Comparison of ENCODE assay signal across 20 cellular contexts in the genomic region with DNA sequence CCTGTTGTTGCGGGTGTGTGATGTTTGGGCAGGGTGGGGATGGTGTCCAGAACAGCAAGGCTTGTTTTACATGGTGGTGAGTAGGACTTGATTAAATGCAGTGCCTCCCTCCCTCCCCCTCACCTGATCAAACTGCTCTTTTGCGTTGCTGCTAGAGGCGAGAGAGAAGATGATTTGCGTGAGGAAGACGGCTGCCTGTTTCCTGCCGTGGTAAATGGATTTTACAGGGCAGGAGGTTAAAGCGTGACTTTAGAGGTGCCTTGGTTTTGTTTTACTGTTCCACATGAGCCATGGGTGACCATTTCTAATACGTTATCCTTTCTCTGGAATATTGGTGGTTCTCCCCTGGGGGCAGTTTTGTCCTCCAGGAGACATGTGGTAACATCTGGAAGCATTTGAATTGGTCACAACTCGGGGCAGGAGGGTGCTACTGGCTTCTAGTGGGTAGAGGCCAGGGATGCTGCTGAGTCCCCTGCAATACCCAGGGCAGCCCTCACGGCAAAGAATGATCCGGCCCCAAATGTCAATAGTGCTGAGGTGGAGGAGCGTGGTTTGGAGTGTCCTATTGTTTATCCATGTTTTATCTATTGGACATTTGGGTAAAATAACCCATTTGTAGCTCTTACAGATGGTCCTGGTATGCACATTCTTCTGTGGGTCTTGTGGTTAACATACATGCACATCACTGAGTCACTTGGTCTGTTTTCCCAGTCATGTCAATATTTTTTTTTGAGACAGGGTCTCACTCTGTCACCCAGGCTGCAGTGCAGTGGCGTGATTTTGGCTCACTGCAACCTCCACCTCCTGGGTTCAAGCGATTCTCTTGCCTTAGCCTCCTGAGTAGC.
DNase-seq lines count a peak whose midpoint lies in the region; ATAC-seq and TF ChIP-seq lines count a peak whose summit lies in the region.
"Had no signal": no experiment of that assay in that cellular context is flagged by ENCODE, and none has a peak within 500 bp of the region (broad histone marks: within the 10 kb centered on the region; RNA-seq: fewer than 3 reads in every experiment).

No MANE protein-coding gene starts in this region.

- peaks cover 30% of the 10 kb centered on the region for H3K4me1 Mint-ChIP-seq in mesothelial cell of epicardium
- H3K4me1 Mint-ChIP-seq: activated naive CD4-positive, alpha-beta T cell treated with anti-CD3 and anti-CD28 coated beads, Interleukin-2, amount 10 ng/mL, durations not matched to agents 7 days and 5 days; CD4-positive, CD25-positive, alpha-beta regulatory T cell had no signal

- no peak for TF ChIP-seq CTCF in astrocyte of the spinal cord (IDR thresholded peaks at IDR 0.05; ENCODE audit: low read depth, low read length)
- TF ChIP-seq CTCF in mesothelial cell of epicardium (IDR thresholded peaks at IDR 0.05; ENCODE audit: unreplicated experiment), result no peak

- peaks cover 27% of the 10 kb centered on the region for H3K9me3 Mint-ChIP-seq in mesothelial cell of epicardium
- H3K9me3 Mint-ChIP-seq: activated naive CD4-positive, alpha-beta T cell treated with anti-CD3 and anti-CD28 coated beads, Interleukin-2, amount 10 ng/mL, durations not matched to agents 7 days and 5 days had no signal

- in situ Hi-C loops in astrocyte of the spinal cord (cut with HindIII; ENCODE audit: low sequenced_read_pairs) (no loop called here), KBM-7 (cut with MboI; ENCODE audit: low pct_unique_long_range_greater_than_20kb, low sequenced_read_pairs) (no loop called here)

- H3K27ac Mint-ChIP-seq in mesothelial cell of epicardium, result peak overlapping the region; percentile 5
- H3K27ac Mint-ChIP-seq: activated naive CD4-positive, alpha-beta T cell treated with anti-CD3 and anti-CD28 coated beads, Interleukin-2, amount 10 ng/mL, durations not matched to agents 7 days and 5 days; CD4-positive, CD25-positive, alpha-beta regulatory T cell had no signal

- peak; percentile 37 for DNase-seq in AG08395 (ENCODE audit: low spot score)
- peak; percentile 32 for DNase-seq in LHCN-M2 (ENCODE audit: low read depth)
- peak; percentile 61 for DNase-seq in astrocyte of the spinal cord (ENCODE audit: low read depth, low spot score)
- no peak for DNase-seq in mesothelial cell of epicardium (ENCODE audit: low spot score in 2 of 2, unreplicated experiment in 2 of 2)
- DNase-seq in globus pallidus (ENCODE audit: low spot score), result no peak
- DNase-seq in KBM-7, result no peak
- DNase-seq: activated naive CD4-positive, alpha-beta T cell treated with anti-CD3 and anti-CD28 coated beads, Interleukin-2, amount 10 ng/mL, durations not matched to agents 7 days and 5 days; activated T-cell treated with anti-CD3 and anti-CD28 coated beads for 4 hours; CD4-positive, CD25-positive, alpha-beta regulatory T cell; effector CD4-positive, alpha-beta T cell; esophagus squamous epithelium; left lung; NCI-H1436 treated with DMSO at 0.1 percent for 48 hours; NCI-H345; posterior cingulate gyrus; stimulated activated naive CD8-positive, alpha-beta T cell treated with anti-CD3 and anti-CD28 coated beads, Interleukin-15, Interleukin-2, amounts not matched to agents 100 U/mL and 50 U/mL, for 24 hours; upper lobe of right lung had no signal

- peaks cover 2% of the 10 kb centered on the region for H3K36me3 Mint-ChIP-seq in mesothelial cell of epicardium
- H3K36me3 Mint-ChIP-seq: activated naive CD4-positive, alpha-beta T cell treated with anti-CD3 and anti-CD28 coated beads, Interleukin-2, amount 10 ng/mL, durations not matched to agents 7 days and 5 days; CD4-positive, CD25-positive, alpha-beta regulatory T cell had no signal

- H3K27me3 Mint-ChIP-seq in mesothelial cell of epicardium (ENCODE audit: low read depth), result no peaks in the 10 kb centered on the region

- no peak for ATAC-seq in HG03565 (IDR thresholded peaks at IDR 0.05; ENCODE audit: unreplicated experiment)
- no peak for ATAC-seq in HG03045 (IDR thresholded peaks at IDR 0.05; ENCODE audit: unreplicated experiment)
- ATAC-seq: left lung; stimulated activated naive CD8-positive, alpha-beta T cell treated with anti-CD3 and anti-CD28 coated beads, Interleukin-15, Interleukin-2, amounts not matched to agents 100 U/mL and 50 U/mL, for 24 hours; upper lobe of right lung had no signal

- H3K4me3 ChIP-seq in astrocyte of the spinal cord (ENCODE audit: low read depth, low read length), result no peak overlapping the region
- H3K4me3 ChIP-seq: esophagus squamous epithelium, left lung, SJSA1, upper lobe of right lung had no signal

- H3K4me3 Mint-ChIP-seq in mesothelial cell of epicardium, result no peak overlapping the region
- H3K4me3 Mint-ChIP-seq: activated naive CD4-positive, alpha-beta T cell treated with anti-CD3 and anti-CD28 coated beads, Interleukin-2, amount 10 ng/mL, durations not matched to agents 7 days and 5 days; CD4-positive, CD25-positive, alpha-beta regulatory T cell had no signal

Comparison
In these comparisons a context has a peak if more than half of its experiments do, and no peak if none do; other contexts are left out.
1. DNase-seq: peak in AG08395 (single experiment), LHCN-M2 (single experiment) and astrocyte of the spinal cord (single experiment); none in mesothelial cell of epicardium (0 of 2), globus pallidus (single experiment) and KBM-7 (single experiment).